In genomic region chr17:29613371-29613837, GRCh38 we compare ENCODE assay signal across 8 cellular contexts. TPM values are rescaled to one million over a fixed set of nuclear protein-coding genes. Genes with fewer than 3 reads are reported as not detected.
A peak's percentile ranks its signal among the peaks of the same experiment; 100 is the strongest.
DNase-seq lines count a peak whose midpoint lies in the region; ATAC-seq and TF ChIP-seq lines count a peak whose summit lies in the region.

No MANE protein-coding gene starts in this region.

- H3K4me1 ChIP-seq in mucosa of descending colon (ENCODE audit: low read depth), result peaks cover 48% of the 10 kb centered on the region

- CTCF ChIA-PET in AG04450 (lab: Charles Lee), result interaction anchor here (0.6 to 1.6 kb wide), 9 partner anchors 9 to 166 kb away, joined by 3 to 7 read pairs (median 4); no protein-coding TSS in a partner anchor

- H3K27me3 ChIP-seq in AG04450 (ENCODE audit: control insufficient read depth, insufficient read depth, low read length), result no peaks in the 10 kb centered on the region

- intact Hi-C loops in mucosa of descending colon (cut with DNase I, micrococcal nuclease), result no loop called here

- TF ChIP-seq CTCF in AG04450 (IDR thresholded peaks at IDR 0.05; ENCODE audit: low read depth, low read length), result peak; percentile 58
- TF ChIP-seq CTCF in epithelial cell of proximal tubule (conservative IDR thresholded peaks at IDR 0.05; ENCODE audit: low read depth, low read length), result peak; percentile 74
- peak; percentile 72 for TF ChIP-seq CTCF in mucosa of descending colon (IDR thresholded peaks at IDR 0.05)

- H3K9me3 ChIP-seq in AG04450 (ENCODE audit: control insufficient read depth, insufficient read depth, low read length) (peaks cover 9% of the 10 kb centered on the region; the same call in 1 of the 2 replicates), mucosa of descending colon (no peaks in the 10 kb centered on the region)

- no peak overlapping the region; the same call in 1 of the 2 replicates for H3K4me3 ChIP-seq in AG04450 (ENCODE audit: low read depth, low read length)
- H3K4me3 ChIP-seq in epithelial cell of proximal tubule (ENCODE audit: low read depth, low read length), result peak overlapping the region; percentile 33
- no peak overlapping the region for H3K4me3 ChIP-seq in mucosa of descending colon

- POLR2A ChIA-PET in AG04450 (lab: Yijun Ruan, JAX), result interaction anchor here (0.6 kb wide), 2 partner anchors 31 to 32 kb away, joined by 3 to 4 read pairs; no protein-coding TSS in a partner anchor

- ATAC-seq in HG03354 (IDR thresholded peaks at IDR 0.05; ENCODE audit: poor library complexity, severe bottlenecking, unreplicated experiment) (peak; percentile 50), mucosa of descending colon (peak; percentile 74), HG02588 (IDR thresholded peaks at IDR 0.05; ENCODE audit: unreplicated experiment) (no peak)

- H3K27ac ChIP-seq in AG04450 (ENCODE audit: low read depth, low read length), result no peak overlapping the region

- no peaks in the 10 kb centered on the region for H3K36me3 ChIP-seq in mucosa of descending colon (ENCODE audit: low read depth)

- no peak for DNase-seq in AG04450 (ENCODE audit: low read depth, low spot score)
- peak; percentile 94 for DNase-seq in activated CD8-positive, alpha-beta memory T cell treated with anti-CD3 and anti-CD28 coated beads, Interleukin-2, amount 50 U/mL, for 4 hours
- DNase-seq in epithelial cell of proximal tubule (ENCODE audit: low read depth), result no peak
- peak; percentile 94 to 98 (median 98) for DNase-seq in mucosa of descending colon
- peak; percentile 97 for DNase-seq in stimulated activated CD8-positive, alpha-beta memory T cell treated with anti-CD3 and anti-CD28 coated beads, Interleukin-15, amount 100 ng/mL, for 24 hours (ENCODE audit: low read depth)
- DNase-seq in DMS79 (lab: John Stamatoyannopoulos, UW), result no peak

RNA-seq across cellular contexts. Expression of gene CORO6, which starts 9.3 kb away (rescaled TPM):
- 8.8 and 9.3 TPM in 2 replicates for polyA plus RNA-seq in AG04450 (2011; rRNA removed)
- 19.3 and 21.6 TPM in 2 replicates for polyA minus RNA-seq in AG04450 (2011; rRNA and poly(A)+ RNA removed)
- 4.4 and 28.7 TPM in 2 replicates for total RNA-seq in epithelial cell of proximal tubule
- 10 to 100 TPM in 1 of 3 donors, 1 to 10 TPM in 2; 1.2 to 21.3 (median 2.5) TPM for total RNA-seq in mucosa of descending colon

RNA-seq across cellular contexts. Expression of gene ANKRD13B, which starts 20.5 kb away (rescaled TPM):
- 2.5 and 2.7 TPM in 2 replicates for polyA plus RNA-seq in AG04450 (2011; rRNA removed)
- 3.8 and 3.9 TPM in 2 replicates for polyA minus RNA-seq in AG04450 (2011; rRNA and poly(A)+ RNA removed)
- total RNA-seq in epithelial cell of proximal tubule (12.9 and 30.7 TPM in 2 replicates), mucosa of descending colon (10 to 100 TPM in 1 of 3 donors, 1 to 10 TPM in 2; 2.2 to 11.2 (median 3.3) TPM)

RNA-seq across cellular contexts. Expression of gene GIT1, which starts 24.0 kb away (rescaled TPM):
- polyA plus RNA-seq in AG04450 (2011; rRNA removed), result 20.7 and 24.5 TPM in 2 replicates
- 36.5 and 44.0 TPM in 2 replicates for polyA minus RNA-seq in AG04450 (2011; rRNA and poly(A)+ RNA removed)
- 61.3 and 74.3 TPM in 2 replicates for total RNA-seq in epithelial cell of proximal tubule
- total RNA-seq in mucosa of descending colon, result 10 to 100 TPM; 28.6 to 41.0 (median 37.2) TPM

RNA-seq across cellular contexts. Expression of gene TP53I13, which starts 44.9 kb away (rescaled TPM):
- polyA plus RNA-seq in AG04450 (2011; rRNA removed), result 17.8 and 26.1 TPM in 2 replicates
- polyA minus RNA-seq in AG04450 (2011; rRNA and poly(A)+ RNA removed), result 31.8 and 47.2 TPM in 2 replicates
- total RNA-seq in epithelial cell of proximal tubule, result 77.6 and 78.8 TPM in 2 replicates
- total RNA-seq in mucosa of descending colon, result 10 to 100 TPM; 43.9 to 75.4 (median 46.9) TPM

RNA-seq across cellular contexts. Expression of gene ABHD15, which starts 46.6 kb away (rescaled TPM):
- polyA plus RNA-seq in AG04450 (2011; rRNA removed), result 5.3 and 5.4 TPM in 2 replicates
- 5.8 and 6.4 TPM in 2 replicates for polyA minus RNA-seq in AG04450 (2011; rRNA and poly(A)+ RNA removed)
- total RNA-seq in epithelial cell of proximal tubule (8.2 and 11.3 TPM in 2 replicates), mucosa of descending colon (10 to 100 TPM; 12.9 to 19.5 (median 13.6) TPM)

Comparison
In these comparisons a context has a peak if more than half of its experiments do, and no peak if none do; other contexts are left out.
1. DNase-seq: peak in activated CD8-positive, alpha-beta memory T cell treated with anti-CD3 and anti-CD28 coated beads, Interleukin-2, amount 50 U/mL, for 4 hours (single experiment), mucosa of descending colon (3 of 3) and stimulated activated CD8-positive, alpha-beta memory T cell treated with anti-CD3 and anti-CD28 coated beads, Interleukin-15, amount 100 ng/mL, for 24 hours (single experiment); none in AG04450 (single experiment), epithelial cell of proximal tubule (single experiment) and DMS79 (single experiment).
2. Peak in every context shown above with its lines, with median percentiles within 50 percentile points of each other: CTCF ChIP-seq.